1 cellular context compared by ENCODE assay signal in the genomic region with DNA sequence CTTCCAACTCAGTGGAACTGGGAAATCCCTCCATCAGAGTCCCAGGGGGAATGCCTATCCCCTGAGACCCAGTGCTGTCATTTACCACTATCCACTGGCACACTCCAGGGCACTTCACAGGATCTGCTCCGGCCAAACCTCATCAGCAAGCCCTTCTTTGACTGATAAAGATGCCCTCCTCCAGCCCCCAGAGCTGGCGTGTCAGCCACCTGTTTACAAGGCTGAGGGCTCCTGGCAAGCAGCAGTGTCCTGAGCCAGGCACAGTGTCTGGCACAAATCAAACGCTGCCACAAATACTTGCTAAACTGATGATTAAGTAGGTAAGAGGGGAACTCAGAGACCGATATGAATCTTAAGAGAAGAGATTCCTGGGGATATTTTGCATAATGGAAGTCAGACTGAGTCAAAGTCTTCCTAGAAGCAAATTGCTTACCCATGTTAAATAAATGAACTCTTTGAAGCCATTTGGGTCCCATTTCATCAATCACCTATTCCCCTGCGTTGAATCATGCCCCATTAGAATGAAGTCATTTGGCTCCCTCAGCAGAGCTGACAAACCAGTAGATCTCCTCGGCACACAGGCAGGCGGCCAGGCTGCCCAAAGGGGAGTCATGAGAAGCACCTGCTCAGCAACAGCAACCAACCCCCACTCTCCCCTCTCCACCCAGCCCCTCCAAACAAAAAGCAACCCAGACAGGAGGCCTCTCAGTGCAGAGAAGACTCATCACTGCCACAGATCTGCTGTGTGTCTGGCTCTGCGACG.
TF ChIP-seq lines count a peak whose summit lies in the region.

No MANE protein-coding gene starts in this region.

TF ChIP-seq in H1, 55 proteins besides CTCF, POLR2A, EP300 and RAD21 (continued from another document):
- TF ChIP-seq, protein P1, sequence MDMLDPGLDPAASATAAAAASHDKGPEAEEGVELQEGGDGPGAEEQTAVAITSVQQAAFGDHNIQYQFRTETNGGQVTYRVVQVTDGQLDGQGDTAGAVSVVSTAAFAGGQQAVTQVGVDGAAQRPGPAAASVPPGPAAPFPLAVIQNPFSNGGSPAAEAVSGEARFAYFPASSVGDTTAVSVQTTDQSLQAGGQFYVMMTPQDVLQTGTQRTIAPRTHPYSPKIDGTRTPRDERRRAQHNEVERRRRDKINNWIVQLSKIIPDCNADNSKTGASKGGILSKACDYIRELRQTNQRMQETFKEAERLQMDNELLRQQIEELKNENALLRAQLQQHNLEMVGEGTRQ (IDR thresholded peaks at IDR 0.05; ENCODE audit: low read length): no peak
- TF ChIP-seq POU5F1 (IDR thresholded peaks at IDR 0.05; ENCODE audit: low read depth, low read length): no peak
- no peak for TF ChIP-seq CBX5 (IDR thresholded peaks at IDR 0.05; ENCODE audit: low read depth, low read length)
- TF ChIP-seq TCF12 (IDR thresholded peaks at IDR 0.05; ENCODE audit: low read depth, low read length): no peak
- no peak for TF ChIP-seq CHD2 (IDR thresholded peaks at IDR 0.05; ENCODE audit: low read length)
- TF ChIP-seq RFX5 (IDR thresholded peaks at IDR 0.05; ENCODE audit: borderline replicate concordance, low read depth, low read length): no peak
- TF ChIP-seq SIN3A (conservative IDR thresholded peaks at IDR 0.05 in 1 of 2, IDR thresholded peaks at IDR 0.05 in 1 of 2; ENCODE audit: low read depth in 1 of 2, low read length in 2 of 2): no peak
- TF ChIP-seq, protein P2, sequence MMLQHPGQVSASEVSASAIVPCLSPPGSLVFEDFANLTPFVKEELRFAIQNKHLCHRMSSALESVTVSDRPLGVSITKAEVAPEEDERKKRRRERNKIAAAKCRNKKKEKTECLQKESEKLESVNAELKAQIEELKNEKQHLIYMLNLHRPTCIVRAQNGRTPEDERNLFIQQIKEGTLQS (IDR thresholded peaks at IDR 0.05; ENCODE audit: insufficient read depth, low read depth, low read length): no peak
- no peak for TF ChIP-seq ZNF274 (IDR thresholded peaks at IDR 0.05; ENCODE audit: borderline replicate concordance, extremely low read depth, low read length)
- TF ChIP-seq BRCA1 (IDR thresholded peaks at IDR 0.05; ENCODE audit: low read depth, low read length): no peak
- TF ChIP-seq SIRT6 (IDR thresholded peaks at IDR 0.05; ENCODE audit: low read length): no peak
- no peak for TF ChIP-seq NANOG (IDR thresholded peaks at IDR 0.05; ENCODE audit: insufficient read depth, low read depth, low read length, poor library complexity, severe bottlenecking)
